Comparison of ENCODE assay signal across 15 cellular contexts in the genomic region with DNA sequence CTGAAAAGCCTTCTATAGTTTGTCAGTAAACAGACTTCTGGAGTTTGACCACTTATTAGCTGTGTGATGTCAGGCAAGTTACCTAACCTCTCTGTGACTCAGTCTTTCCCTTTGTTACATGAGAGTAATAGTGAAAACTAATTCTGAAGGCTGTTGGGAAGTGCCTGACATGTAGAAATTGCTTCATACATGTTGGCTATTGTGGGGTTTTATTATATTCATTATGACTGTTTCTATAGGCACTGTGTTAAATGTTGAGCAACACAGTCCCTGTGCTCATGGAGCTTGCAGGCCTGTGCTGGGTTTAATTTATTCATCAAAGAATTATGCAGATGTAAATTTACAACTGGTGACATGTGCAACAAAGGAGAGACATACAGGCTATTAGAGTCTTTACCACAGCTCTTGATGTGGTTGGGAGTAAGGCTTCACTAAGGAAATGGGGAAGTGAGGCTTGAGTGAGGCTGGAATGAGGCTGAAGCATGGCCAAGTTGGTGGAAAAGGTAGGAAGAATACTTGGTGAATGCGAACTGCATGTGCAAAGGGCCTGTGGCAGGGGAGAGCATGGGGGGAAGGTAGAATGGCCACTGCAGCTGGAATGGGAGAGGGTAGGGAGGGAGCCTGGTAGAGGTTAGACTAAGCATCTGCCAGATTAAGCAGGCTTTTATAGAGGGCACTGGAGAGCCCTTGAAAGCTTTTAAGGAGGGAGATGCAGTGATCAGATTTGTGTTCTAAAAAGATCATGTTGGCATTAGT.
DNase-seq lines count a peak whose midpoint lies in the region; ATAC-seq, FAIRE-seq and TF ChIP-seq lines count a peak whose summit lies in the region.
"Had no signal": no experiment of that assay in that cellular context is flagged by ENCODE, and none has a peak within 500 bp of the region (broad histone marks: within the 10 kb centered on the region; RNA-seq: fewer than 3 reads in every experiment).

No MANE protein-coding gene starts in this region.

- TF ChIP-seq POLR2A in GM12891 (IDR thresholded peaks at IDR 0.05; ENCODE audit: low read depth, low read length): no peak

- no peaks in the 10 kb centered on the region for H3K9me3 ChIP-seq in SJCRH30 (replicated peaks)

- no peaks in the 10 kb centered on the region for H3K36me3 ChIP-seq in SJCRH30
- H3K36me3 ChIP-seq: brain microvascular endothelial cell had no signal

- H3K27ac ChIP-seq in SJCRH30: peak overlapping the region; percentile 52

- TF ChIP-seq CTCF in AG10803 (conservative IDR thresholded peaks at IDR 0.05; ENCODE audit: low read length) (no peak), epithelial cell of esophagus (IDR thresholded peaks at IDR 0.05; ENCODE audit: insufficient read depth, low read depth, low read length, missing control alignments) (no peak)

- peaks cover 45% of the 10 kb centered on the region for H3K4me1 ChIP-seq in SJCRH30

- H3K4me3 ChIP-seq in AG10803 (ENCODE audit: low read length) (no peak overlapping the region), SJCRH30 (no peak overlapping the region), epithelial cell of esophagus (ENCODE audit: low read length) (no peak overlapping the region)
- H3K4me3 ChIP-seq: GM12878 had no signal

- no peaks in the 10 kb centered on the region for H3K27me3 ChIP-seq in SJCRH30
- H3K27me3 ChIP-seq: brain microvascular endothelial cell had no signal

- ATAC-seq in HG02973 (IDR thresholded peaks at IDR 0.05; ENCODE audit: unreplicated experiment) (no peak), HG02970 (IDR thresholded peaks at IDR 0.05; ENCODE audit: low FRiP score, unreplicated experiment) (no peak)
- ATAC-seq: GM12878 had no signal

- DNase-seq in AG10803 (ENCODE audit: low read depth): peak; percentile 65
- peak; percentile 9 for DNase-seq in EH (ENCODE audit: low read depth)
- DNase-seq in SJCRH30: no peak
- DNase-seq in epithelial cell of esophagus (ENCODE audit: low read depth): peak; percentile 93
- no peak for DNase-seq in GM12891 (ENCODE audit: insufficient read length, low spot score)
- DNase-seq in ecto neural progenitor cell (ENCODE audit: low spot score): no peak
- DNase-seq: activated CD8-positive, alpha-beta memory T cell treated with anti-CD3 and anti-CD28 coated beads for 24 hours; Calu3; erythroblast; NCI-H526 treated with DMSO at 0.1 percent for 48 hours had no signal

- no peak for FAIRE-seq in GM12891 (lab: Jason Lieb, UNC)
- FAIRE-seq: GM12878, urothelium cell line had no signal

TF ChIP-seq in GM12891, 5 proteins besides CTCF, POLR2A, EP300 and RAD21:
- TF ChIP-seq POU2F2 (IDR thresholded peaks at IDR 0.05; ENCODE audit: low read depth, low read length) (no peak), TAF1 (IDR thresholded peaks at IDR 0.05; ENCODE audit: low read depth, low read length) (no peak), SPI1 (IDR thresholded peaks at IDR 0.05; ENCODE audit: low read depth, low read length) (no peak), POLR2AphosphoS5 (IDR thresholded peaks at IDR 0.05; ENCODE audit: low read depth, low read length) (no peak), PAX5 (IDR thresholded peaks at IDR 0.05; ENCODE audit: insufficient read depth, low read length, severe bottlenecking) (no peak)

Comparison
In these comparisons a context has a peak if more than half of its experiments do, and no peak if none do; other contexts are left out.
1. DNase-seq: peak in AG10803 (single experiment), EH (single experiment) and epithelial cell of esophagus (single experiment); none in SJCRH30 (0 of 2), GM12891 (single experiment) and ecto neural progenitor cell (single experiment).